ENCODE assay signal across 28 cellular contexts in the genomic region with DNA sequence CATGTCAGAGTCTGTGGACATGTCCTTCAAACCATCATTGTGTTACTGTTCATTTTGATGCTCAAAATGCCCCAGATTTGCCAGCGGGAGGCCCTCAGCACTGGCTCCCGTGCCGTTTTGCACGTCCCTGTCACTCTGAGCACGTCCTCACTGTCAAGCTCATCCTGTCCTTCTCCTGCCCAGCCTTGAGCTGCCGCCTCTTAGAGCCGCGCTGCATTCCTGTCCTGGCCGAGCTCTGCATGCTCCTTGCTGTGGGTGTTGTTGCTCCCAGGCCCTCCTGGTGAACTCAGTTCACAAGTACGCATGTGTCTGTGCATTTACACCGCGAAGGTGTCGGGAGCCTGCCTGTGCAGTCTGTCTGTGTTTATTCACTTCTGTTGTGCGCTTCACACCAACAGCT.
"Had no signal": no experiment of that assay in that cellular context is flagged by ENCODE, and none has a peak within 500 bp of the region (broad histone marks: within the 10 kb centered on the region; RNA-seq: fewer than 3 reads in every experiment).

No MANE protein-coding gene starts in this region.

- H3K27me3 Mint-ChIP-seq: activated CD4-positive, alpha-beta memory T cell treated with anti-CD3 and anti-CD28 coated beads, Interleukin-2, amount 10 ng/mL, durations not matched to agents 7 days and 5 days; activated CD4-positive, alpha-beta T cell treated with anti-CD3 and anti-CD28 coated beads, Interleukin-2, amount 10 ng/mL, durations not matched to agents 24 days and 14 days; activated naive CD8-positive, alpha-beta T cell treated with anti-CD3 and anti-CD28 coated beads, Interleukin-2, amount 10 ng/mL, durations not matched to agents 7 days and 5 days; activated T-cell treated with anti-CD3 and anti-CD28 coated beads, Interleukin-2, amount 50 U/mL, for 24 hours; stimulated activated memory B cell treated with anti-CD40 and anti-IgM and Interleukin-4, amounts not matched to agents 10 μg/mL and 1 μg/mL and 100 μg/mL, for 72 hours; stimulated activated naive CD8-positive, alpha-beta T cell treated with anti-CD3 and anti-CD28 coated beads, Interleukin-15, amount 100 ng/mL, for 72 hours had no signal

- H3K27ac ChIP-seq: ascending aorta, brain microvascular endothelial cell, neutrophil, sigmoid colon, WERI-Rb-1 had no signal

- H3K27ac Mint-ChIP-seq: activated CD4-positive, alpha-beta memory T cell treated with anti-CD3 and anti-CD28 coated beads, Interleukin-2, amount 10 ng/mL, durations not matched to agents 7 days and 5 days; activated CD4-positive, alpha-beta T cell treated with anti-CD3 and anti-CD28 coated beads, Interleukin-2, amount 10 ng/mL, durations not matched to agents 24 days and 14 days; activated naive CD4-positive, alpha-beta T cell treated with anti-CD3 and anti-CD28 coated beads, Interleukin-2, amount 10 ng/mL, durations not matched to agents 7 days and 5 days; activated naive CD8-positive, alpha-beta T cell treated with anti-CD3 and anti-CD28 coated beads, Interleukin-2, amount 10 ng/mL, durations not matched to agents 7 days and 5 days; activated T-cell treated with anti-CD3 and anti-CD28 coated beads, Interleukin-2, amount 50 U/mL, for 24 hours; endodermal cell; immature natural killer cell; natural killer cell treated with Interleukin-12 subunit alpha and Interleukin-12 subunit beta and Interleukin-15 and Interleukin-18, amount 100 ng/mL, for 72 hours; stimulated activated memory B cell treated with anti-CD40 and anti-IgM and Interleukin-4, amounts not matched to agents 10 μg/mL and 1 μg/mL and 100 μg/mL, for 72 hours had no signal

- ATAC-seq: esophagus mucosa; left lobe of liver; natural killer cell treated with Interleukin-12 subunit alpha and Interleukin-12 subunit beta and Interleukin-15 and Interleukin-18, amount 100 ng/mL, for 72 hours; stimulated activated memory B cell treated with anti-CD40 and anti-IgM and Interleukin-4, amounts not matched to agents 10 μg/mL and 1 μg/mL and 100 μg/mL, for 72 hours; stimulated activated naive CD8-positive, alpha-beta T cell treated with anti-CD3 and anti-CD28 coated beads, Interleukin-15, amount 100 ng/mL, for 72 hours had no signal

- H3K4me3 ChIP-seq: ascending aorta, heart left ventricle, lung, sigmoid colon had no signal

- H3K27me3 ChIP-seq: ascending aorta, brain microvascular endothelial cell, heart left ventricle, neutrophil, sigmoid colon had no signal

- H3K4me1 Mint-ChIP-seq: activated CD4-positive, alpha-beta memory T cell treated with anti-CD3 and anti-CD28 coated beads, Interleukin-2, amount 10 ng/mL, durations not matched to agents 7 days and 5 days; activated CD4-positive, alpha-beta T cell treated with anti-CD3 and anti-CD28 coated beads, Interleukin-2, amount 10 ng/mL, durations not matched to agents 24 days and 14 days; activated naive CD4-positive, alpha-beta T cell treated with anti-CD3 and anti-CD28 coated beads, Interleukin-2, amount 10 ng/mL, durations not matched to agents 7 days and 5 days; activated naive CD8-positive, alpha-beta T cell treated with anti-CD3 and anti-CD28 coated beads, Interleukin-2, amount 10 ng/mL, durations not matched to agents 7 days and 5 days; endodermal cell; immature natural killer cell; stimulated activated memory B cell treated with anti-CD40 and anti-IgM and Interleukin-4, amounts not matched to agents 10 μg/mL and 1 μg/mL and 100 μg/mL, for 72 hours; stimulated activated naive CD8-positive, alpha-beta T cell treated with anti-CD3 and anti-CD28 coated beads, Interleukin-15, amount 100 ng/mL, for 72 hours had no signal

- H3K4me3 Mint-ChIP-seq: activated CD4-positive, alpha-beta memory T cell treated with anti-CD3 and anti-CD28 coated beads, Interleukin-2, amount 10 ng/mL, durations not matched to agents 7 days and 5 days; activated CD4-positive, alpha-beta T cell treated with anti-CD3 and anti-CD28 coated beads, Interleukin-2, amount 10 ng/mL, durations not matched to agents 24 days and 14 days; activated naive CD4-positive, alpha-beta T cell treated with anti-CD3 and anti-CD28 coated beads, Interleukin-2, amount 10 ng/mL, durations not matched to agents 7 days and 5 days; activated naive CD8-positive, alpha-beta T cell treated with anti-CD3 and anti-CD28 coated beads, Interleukin-2, amount 10 ng/mL, durations not matched to agents 7 days and 5 days; activated T-cell treated with anti-CD3 and anti-CD28 coated beads, Interleukin-2, amount 50 U/mL, for 24 hours; endodermal cell; immature natural killer cell; natural killer cell treated with Interleukin-12 subunit alpha and Interleukin-12 subunit beta and Interleukin-15 and Interleukin-18, amount 100 ng/mL, for 72 hours; stimulated activated memory B cell treated with anti-CD40 and anti-IgM and Interleukin-4, amounts not matched to agents 10 μg/mL and 1 μg/mL and 100 μg/mL, for 72 hours; stimulated activated naive CD8-positive, alpha-beta T cell treated with anti-CD3 and anti-CD28 coated beads, Interleukin-15, amount 100 ng/mL, for 72 hours had no signal

- H3K4me1 ChIP-seq: ascending aorta, sigmoid colon had no signal

- H3K9me3 ChIP-seq: ascending aorta, heart left ventricle, neutrophil, sigmoid colon had no signal

- H3K36me3 ChIP-seq: ascending aorta, brain microvascular endothelial cell, neutrophil had no signal

- DNase-seq: activated CD4-positive, alpha-beta memory T cell treated with anti-CD3 and anti-CD28 coated beads, Interleukin-2, amount 10 ng/mL, durations not matched to agents 7 days and 5 days; activated CD4-positive, alpha-beta T cell treated with anti-CD3 and anti-CD28 coated beads, Interleukin-2, amount 10 ng/mL, durations not matched to agents 24 days and 14 days; activated CD4-positive, CD25-positive, alpha-beta regulatory T cell treated with anti-CD3 and anti-CD28 coated beads, Interleukin-2, amount 50 U/mL, for 72 hours; activated CD8-positive, alpha-beta memory T cell treated with anti-CD3 and anti-CD28 coated beads, Interleukin-2, amount 50 U/mL, for 48 hours; activated gamma-delta T cell; activated naive CD4-positive, alpha-beta T cell treated with anti-CD3 and anti-CD28 coated beads, Interleukin-2, amount 10 ng/mL, durations not matched to agents 7 days and 5 days; activated naive CD8-positive, alpha-beta T cell treated with anti-CD3 and anti-CD28 coated beads, Interleukin-2, amount 10 ng/mL, durations not matched to agents 7 days and 5 days; activated T-cell treated with anti-CD3 and anti-CD28 coated beads, Interleukin-2, amount 50 U/mL, for 24 hours; brain microvascular endothelial cell; caudate nucleus; endodermal cell; foreskin fibroblast; hypothalamus; immature natural killer cell; mesendoderm; sigmoid colon; stimulated activated CD4-positive, alpha-beta T cell treated with anti-CD3 and anti-CD28 coated beads, Interleukin-4, amount 100 ng/mL, for 24 hours; stimulated activated naive CD8-positive, alpha-beta T cell treated with anti-CD3 and anti-CD28 coated beads, Interleukin-15, amount 100 ng/mL, for 72 hours; T-helper 9 cell; WERI-Rb-1 had no signal

- H3K9me3 Mint-ChIP-seq: activated CD4-positive, alpha-beta memory T cell treated with anti-CD3 and anti-CD28 coated beads, Interleukin-2, amount 10 ng/mL, durations not matched to agents 7 days and 5 days; activated CD4-positive, alpha-beta T cell treated with anti-CD3 and anti-CD28 coated beads, Interleukin-2, amount 10 ng/mL, durations not matched to agents 24 days and 14 days; activated naive CD4-positive, alpha-beta T cell treated with anti-CD3 and anti-CD28 coated beads, Interleukin-2, amount 10 ng/mL, durations not matched to agents 7 days and 5 days; activated naive CD8-positive, alpha-beta T cell treated with anti-CD3 and anti-CD28 coated beads, Interleukin-2, amount 10 ng/mL, durations not matched to agents 7 days and 5 days; activated T-cell treated with anti-CD3 and anti-CD28 coated beads, Interleukin-2, amount 50 U/mL, for 24 hours; endodermal cell; immature natural killer cell; natural killer cell treated with Interleukin-12 subunit alpha and Interleukin-12 subunit beta and Interleukin-15 and Interleukin-18, amount 100 ng/mL, for 72 hours; stimulated activated memory B cell treated with anti-CD40 and anti-IgM and Interleukin-4, amounts not matched to agents 10 μg/mL and 1 μg/mL and 100 μg/mL, for 72 hours; stimulated activated naive CD8-positive, alpha-beta T cell treated with anti-CD3 and anti-CD28 coated beads, Interleukin-15, amount 100 ng/mL, for 72 hours had no signal

- H3K36me3 Mint-ChIP-seq: activated naive CD4-positive, alpha-beta T cell treated with anti-CD3 and anti-CD28 coated beads, Interleukin-2, amount 10 ng/mL, durations not matched to agents 7 days and 5 days; activated naive CD8-positive, alpha-beta T cell treated with anti-CD3 and anti-CD28 coated beads, Interleukin-2, amount 10 ng/mL, durations not matched to agents 7 days and 5 days; immature natural killer cell; natural killer cell treated with Interleukin-12 subunit alpha and Interleukin-12 subunit beta and Interleukin-15 and Interleukin-18, amount 100 ng/mL, for 72 hours; stimulated activated memory B cell treated with anti-CD40 and anti-IgM and Interleukin-4, amounts not matched to agents 10 μg/mL and 1 μg/mL and 100 μg/mL, for 72 hours had no signal
